Comparison of ENCODE assay signal across 26 cellular contexts in genomic region chr4:26819026-26819425, GRCh38. TPM values are rescaled to one million over a fixed set of nuclear protein-coding genes. Genes with fewer than 3 reads are reported as not detected.
DNase-seq lines count a peak whose midpoint lies in the region; ATAC-seq and TF ChIP-seq lines count a peak whose summit lies in the region.
"Had no signal": no experiment of that assay in that cellular context is flagged by ENCODE, and none has a peak within 500 bp of the region (broad histone marks: within the 10 kb centered on the region; RNA-seq: fewer than 3 reads in every experiment).

No MANE protein-coding gene starts in this region.

- H3K4me1 ChIP-seq in BLaER1 (peaks cover 90% of the 10 kb centered on the region), DOHH2 (ENCODE audit: control insufficient read depth, low read length) (peaks cover 49% of the 10 kb centered on the region), HUES64 (ENCODE audit: insufficient read depth, low read length) (peaks cover 23% of the 10 kb centered on the region)

- H3K27me3 Mint-ChIP-seq in activated naive CD4-positive, alpha-beta T cell treated with anti-CD3 and anti-CD28 coated beads, Interleukin-2, amount 10 ng/mL, durations not matched to agents 7 days and 5 days: peaks cover 7% of the 10 kb centered on the region
- H3K27me3 Mint-ChIP-seq: activated CD8-positive, alpha-beta T cell treated with anti-CD3 and anti-CD28 coated beads for 36 hours; activated T-helper 17 cell treated with anti-CD3 and anti-CD28 coated beads, Interleukin-2, amount 50 U/mL, for 72 hours had no signal

- no peaks in the 10 kb centered on the region; the same call in 1 of the 2 replicates for H3K36me3 ChIP-seq in BLaER1
- H3K36me3 ChIP-seq in DOHH2 (ENCODE audit: control insufficient read depth, low read length): peaks cover 8% of the 10 kb centered on the region; the same call in 1 of the 2 replicates
- H3K36me3 ChIP-seq in HUES64 (ENCODE audit: insufficient read depth, low read length): no peaks in the 10 kb centered on the region
- H3K36me3 ChIP-seq: lower lobe of right lung, transverse colon had no signal

- H3K9ac ChIP-seq in BLaER1 (no peak overlapping the region), HUES64 (ENCODE audit: low read depth, low read length) (0 out of 2 replicates have a peak overlapping the region, but pooled peaks have one; percentile 0)

- peak; percentile 28 for DNase-seq in iPS DF 4.7 (ENCODE audit: extremely low read depth, low spot score)
- DNase-seq in epidermal melanocyte (ENCODE audit: insufficient read length, low spot score): no peak
- no peak for DNase-seq in D341Med (ENCODE audit: low spot score)
- no peak for DNase-seq in activated naive CD4-positive, alpha-beta T cell treated with anti-CD3 and anti-CD28 coated beads, Interleukin-2, amount 10 ng/mL, durations not matched to agents 7 days and 5 days
- DNase-seq: activated CD8-positive, alpha-beta T cell treated with anti-CD3 and anti-CD28 coated beads for 36 hours; activated naive CD4-positive, alpha-beta T cell treated with anti-CD3 and anti-CD28 coated beads, Interleukin-2, amount 50 U/mL, for 16 hours; DND-41; glutamatergic neuron; lower lobe of right lung; naive thymus-derived CD8-positive, alpha-beta T cell; NCI-H1092 treated with DMSO at 0.1 percent for 48 hours; NCI-H2081; occipital lobe; SIG-M5; stimulated activated CD4-positive, alpha-beta T cell treated with anti-CD3 and anti-CD28 coated beads, Interleukin-4, amount 100 ng/mL, for 1 hour; transverse colon had no signal

- no peak overlapping the region for H3K27ac Mint-ChIP-seq in activated naive CD4-positive, alpha-beta T cell treated with anti-CD3 and anti-CD28 coated beads, Interleukin-2, amount 10 ng/mL, durations not matched to agents 7 days and 5 days
- H3K27ac Mint-ChIP-seq: activated CD8-positive, alpha-beta T cell treated with anti-CD3 and anti-CD28 coated beads for 36 hours; activated T-helper 17 cell treated with anti-CD3 and anti-CD28 coated beads, Interleukin-2, amount 50 U/mL, for 72 hours; brain; dendritic cell treated with granulocyte-macrophage colony-stimulating factor and Interleukin-4, amounts not matched to agents 40 ng/mL and 50 ng/mL, for 4 days; endodermal cell; T-helper 2 cell treated with Interferon-gamma antibody and Interleukin-4, amounts not matched to agents 5 μg/mL and 100 μg/mL, for 36 hours had no signal

- H3F3A ChIP-seq in DOHH2 (ENCODE audit: control insufficient read depth, insufficient read depth): no peaks in the 10 kb centered on the region

- no peaks in the 10 kb centered on the region for H3K9me2 ChIP-seq in DOHH2 (replicated peaks; ENCODE audit: control insufficient read depth, low read length)

- WGBS in HUES64: 32% methylated on average over 4 of the region's 4 CpGs

- no peaks in the 10 kb centered on the region for H3K79me2 ChIP-seq in DOHH2 (ENCODE audit: control insufficient read depth, low read length)

- CTCF ChIA-PET in activated naive CD4-positive, alpha-beta T cell treated with anti-CD3 and anti-CD28 coated beads, Interleukin-2, amount 10 ng/mL, durations not matched to agents 7 days and 5 days (lab: Charles Lee): no interaction called here

- peaks cover 25% of the 10 kb centered on the region for H3K9me3 Mint-ChIP-seq in activated naive CD4-positive, alpha-beta T cell treated with anti-CD3 and anti-CD28 coated beads, Interleukin-2, amount 10 ng/mL, durations not matched to agents 7 days and 5 days

- no peak overlapping the region for H3K4me3 ChIP-seq in BLaER1
- no peak overlapping the region for H3K4me3 ChIP-seq in DOHH2 (ENCODE audit: low read length)
- H3K4me3 ChIP-seq in HUES64 (ENCODE audit: low read length): no peak overlapping the region
- H3K4me3 ChIP-seq: lower lobe of right lung, transverse colon had no signal

- H3K27ac ChIP-seq in BLaER1 (peak overlapping the region; percentile 60), DOHH2 (ENCODE audit: low read depth, low read length) (no peak overlapping the region), HUES64 (ENCODE audit: low read depth, low read length) (peak overlapping the region; percentile 27; the same call in 1 of the 2 replicates)
- H3K27ac ChIP-seq: lower lobe of right lung, transverse colon had no signal

- TF ChIP-seq CTCF in DOHH2 (IDR thresholded peaks at IDR 0.05; ENCODE audit: low read depth, low read length, poor library complexity, severe bottlenecking): no peak

- H3K27me3 ChIP-seq in BLaER1 (no peaks in the 10 kb centered on the region), DOHH2 (ENCODE audit: control insufficient read depth, low read length) (peaks cover 19% of the 10 kb centered on the region; the same call in 1 of the 2 replicates), HUES64 (ENCODE audit: insufficient read depth, low read length) (no peaks in the 10 kb centered on the region)
- H3K27me3 ChIP-seq: transverse colon had no signal

- no peak for ATAC-seq in GM21737 (IDR thresholded peaks at IDR 0.05; ENCODE audit: unreplicated experiment)
- ATAC-seq: esophagus mucosa; lower lobe of right lung; naive thymus-derived CD8-positive, alpha-beta T cell had no signal

- H3K4me1 Mint-ChIP-seq in activated naive CD4-positive, alpha-beta T cell treated with anti-CD3 and anti-CD28 coated beads, Interleukin-2, amount 10 ng/mL, durations not matched to agents 7 days and 5 days: peaks cover 21% of the 10 kb centered on the region
- H3K4me1 Mint-ChIP-seq: endodermal cell had no signal

- H3K4me3 Mint-ChIP-seq in activated naive CD4-positive, alpha-beta T cell treated with anti-CD3 and anti-CD28 coated beads, Interleukin-2, amount 10 ng/mL, durations not matched to agents 7 days and 5 days: no peak overlapping the region
- H3K4me3 Mint-ChIP-seq: activated CD8-positive, alpha-beta T cell treated with anti-CD3 and anti-CD28 coated beads for 36 hours; activated T-helper 17 cell treated with anti-CD3 and anti-CD28 coated beads, Interleukin-2, amount 50 U/mL, for 72 hours; brain; dendritic cell treated with granulocyte-macrophage colony-stimulating factor and Interleukin-4, amounts not matched to agents 40 ng/mL and 50 ng/mL, for 4 days; endodermal cell; naive thymus-derived CD8-positive, alpha-beta T cell; T-helper 2 cell treated with Interferon-gamma antibody and Interleukin-4, amounts not matched to agents 5 μg/mL and 100 μg/mL, for 36 hours had no signal

- H4K20me1 ChIP-seq in BLaER1 (no peaks in the 10 kb centered on the region), DOHH2 (ENCODE audit: control insufficient read depth, insufficient read depth, low read depth, low read length) (no peaks in the 10 kb centered on the region)

- H3K9me3 ChIP-seq in BLaER1 (peaks cover 29% of the 10 kb centered on the region), DOHH2 (ENCODE audit: control insufficient read depth, insufficient read depth, low read length) (peaks cover 11% of the 10 kb centered on the region), HUES64 (ENCODE audit: insufficient read depth, low read depth, low read length) (0 out of 2 replicates have a peak, but pooled peaks cover 9% of the 10 kb centered on the region)
- H3K9me3 ChIP-seq: lower lobe of right lung, transverse colon had no signal

- peaks cover 12% of the 10 kb centered on the region for H3K36me3 Mint-ChIP-seq in activated naive CD4-positive, alpha-beta T cell treated with anti-CD3 and anti-CD28 coated beads, Interleukin-2, amount 10 ng/mL, durations not matched to agents 7 days and 5 days

- H3K4me2 ChIP-seq in BLaER1: peak overlapping the region; percentile 63
- H3K4me2 ChIP-seq in DOHH2 (ENCODE audit: low read length): 0 out of 2 replicates have a peak overlapping the region, but pooled peaks have one; percentile 9

RNA-seq across cellular contexts. Expression of gene STIM2, which starts 41.6 kb away (rescaled TPM):
- 15.9 TPM for polyA plus RNA-seq in HUES64 (2013, experiment 1 of 2)
- 14.6 TPM for polyA plus RNA-seq in HUES64 (2013, experiment 2 of 2)
